Comparison of ENCODE assay signal across 16 cellular contexts in genomic region chr6:31877651-31878161, GRCh38. TPM values are rescaled to one million over a fixed set of nuclear protein-coding genes. Genes with fewer than 3 reads are reported as not detected.
DNase-seq lines count a peak whose midpoint lies in the region; ATAC-seq and TF ChIP-seq lines count a peak whose summit lies in the region.
"Had no signal": no experiment of that assay in that cellular context is flagged by ENCODE, and none has a peak within 500 bp of the region (broad histone marks: within the 10 kb centered on the region; RNA-seq: fewer than 3 reads in every experiment).

No MANE protein-coding gene starts in this region.

- TF ChIP-seq CTCF in heart left ventricle (IDR thresholded peaks at IDR 0.05) (no peak), adrenal gland (IDR thresholded peaks at IDR 0.05) (no peak), uterus (IDR thresholded peaks at IDR 0.05) (no peak)

- H3K36me3 Mint-ChIP-seq in activated T-helper 1 cell treated with anti-CD3 and anti-CD28 coated beads, Interleukin-12 subunit alpha, Interleukin-12 subunit beta, Interleukin-2, Interleukin-4 antibody, amounts not matched to agents 30 ng/mL and 10 ng/mL and 1 ng/mL, durations not matched to agents 14 hours and 24 hours and 36 hours (ENCODE audit: low read depth): peaks cover 7% of the 10 kb centered on the region

- no peaks in the 10 kb centered on the region for H3K9me3 Mint-ChIP-seq in activated T-helper 1 cell treated with anti-CD3 and anti-CD28 coated beads, Interleukin-12 subunit alpha, Interleukin-12 subunit beta, Interleukin-2, Interleukin-4 antibody, amounts not matched to agents 30 ng/mL and 10 ng/mL and 1 ng/mL, durations not matched to agents 14 hours and 24 hours and 36 hours
- H3K9me3 Mint-ChIP-seq: HFFc6, immature natural killer cell, natural killer cell had no signal

- no peak overlapping the region for H3K4me3 Mint-ChIP-seq in activated T-helper 1 cell treated with anti-CD3 and anti-CD28 coated beads, Interleukin-12 subunit alpha, Interleukin-12 subunit beta, Interleukin-2, Interleukin-4 antibody, amounts not matched to agents 30 ng/mL and 10 ng/mL and 1 ng/mL, durations not matched to agents 14 hours and 24 hours and 36 hours
- H3K4me3 Mint-ChIP-seq: activated naive CD8-positive, alpha-beta T cell; HFFc6; immature natural killer cell; natural killer cell had no signal

- H3K4me1 ChIP-seq in heart left ventricle (no peaks in the 10 kb centered on the region), adrenal gland (replicated peaks in 1 of 2) (peaks cover 6 to 10% of the 10 kb centered on the region in 2 donors), mucosa of rectum (ENCODE audit: control insufficient read depth in 2 of 2, insufficient read depth in 2 of 2, low read length in 2 of 2) (peaks cover 31 to 46% of the 10 kb centered on the region in 2 donors), uterus (no peaks in the 10 kb centered on the region)

- H3K36me3 ChIP-seq in heart left ventricle (peaks cover 0 to 36% (median 30%) of the 10 kb centered on the region in 9 donors), adrenal gland (replicated peaks in 1 of 2) (peaks cover 0 to 33% of the 10 kb centered on the region in 2 donors), mucosa of rectum (ENCODE audit: control insufficient read depth in 2 of 2, insufficient read depth in 2 of 2, low read length in 2 of 2) (peaks cover 41 to 42% of the 10 kb centered on the region in 2 donors), uterus (no peaks in the 10 kb centered on the region)

- H3K9me3 ChIP-seq in heart left ventricle: no peaks in the 10 kb centered on the region
- H3K9me3 ChIP-seq in adrenal gland (replicated peaks in 1 of 3): no peaks in the 10 kb centered on the region
- H3K9me3 ChIP-seq in mucosa of rectum (ENCODE audit: control insufficient read depth in 2 of 2, low read length in 2 of 2): no peaks in the 10 kb centered on the region
- H3K9me3 ChIP-seq in uterus: no peaks in the 10 kb centered on the region

- no peaks in the 10 kb centered on the region for H3K27me3 ChIP-seq in heart left ventricle
- H3K27me3 ChIP-seq in adrenal gland: no peaks in the 10 kb centered on the region
- H3K27me3 ChIP-seq in mucosa of rectum (ENCODE audit: control insufficient read depth in 2 of 2, insufficient read depth in 2 of 2, low read length in 2 of 2): no peaks in the 10 kb centered on the region
- no peaks in the 10 kb centered on the region for H3K27me3 ChIP-seq in uterus

- H3K27ac Mint-ChIP-seq in activated T-helper 1 cell treated with anti-CD3 and anti-CD28 coated beads, Interleukin-12 subunit alpha, Interleukin-12 subunit beta, Interleukin-2, Interleukin-4 antibody, amounts not matched to agents 30 ng/mL and 10 ng/mL and 1 ng/mL, durations not matched to agents 14 hours and 24 hours and 36 hours: no peak overlapping the region
- H3K27ac Mint-ChIP-seq: activated naive CD8-positive, alpha-beta T cell; HFFc6; immature natural killer cell had no signal

- H3K9ac ChIP-seq in mucosa of rectum (ENCODE audit: low read depth in 1 of 2, low read length in 2 of 2): peak overlapping the region; percentile 94 to 96
- H3K9ac ChIP-seq: KMS-11 had no signal

- 61 to 83% (median 71%) methylated on average over 5 to 10 of the region's 10 CpGs for WGBS in heart left ventricle, 4 donors
- WGBS in adrenal gland, 4 donors: 64 to 70% (median 66%) methylated on average over 8 to 10 of the region's 10 CpGs; no CpG with 5 or more reads in 1 of the 4 donors

- H3K4me3 ChIP-seq in heart left ventricle: no peak overlapping the region
- no peak overlapping the region for H3K4me3 ChIP-seq in adrenal gland
- H3K4me3 ChIP-seq in mucosa of rectum (ENCODE audit: low read length in 2 of 2): peak overlapping the region; percentile 85 to 89
- no peak overlapping the region for H3K4me3 ChIP-seq in uterus

- DNase-seq in heart left ventricle (no peak), cardiac septum (ENCODE audit: low spot score) (no peak), adrenal gland (peak in 2 of 7 donors; percentile 46 to 57), uterus (no peak)
- DNase-seq in activated T-helper 1 cell treated with anti-CD3 and anti-CD28 coated beads, Interleukin-12 subunit alpha, Interleukin-12 subunit beta, Interleukin-2, Interleukin-4 antibody, amounts not matched to agents 30 ng/mL and 10 ng/mL and 1 ng/mL, durations not matched to agents 14 hours and 24 hours and 36 hours (ENCODE audit: low spot score): no peak
- DNase-seq: HFFc6, immature natural killer cell, natural killer cell, NCI-H2081 treated with DMSO at 0.1 percent for 48 hours had no signal

- no peaks in the 10 kb centered on the region for H3K27me3 Mint-ChIP-seq in activated T-helper 1 cell treated with anti-CD3 and anti-CD28 coated beads, Interleukin-12 subunit alpha, Interleukin-12 subunit beta, Interleukin-2, Interleukin-4 antibody, amounts not matched to agents 30 ng/mL and 10 ng/mL and 1 ng/mL, durations not matched to agents 14 hours and 24 hours and 36 hours (ENCODE audit: insufficient read depth)
- H3K27me3 Mint-ChIP-seq: activated naive CD8-positive, alpha-beta T cell had no signal

- H3K27ac ChIP-seq in heart left ventricle (no peak overlapping the region), adrenal gland (peak overlapping the region in 3 of 5 donors; percentile 44 to 83 (median 64)), mucosa of rectum (ENCODE audit: low read depth in 2 of 2, low read length in 2 of 2) (peak overlapping the region; percentile 98 to 99), uterus (peak overlapping the region; percentile 52 to 63)
- H3K27ac ChIP-seq: KMS-11 had no signal

- ATAC-seq in heart left ventricle (peak in 3 of 4 donors; percentile 14 to 38 (median 37)), HG03135 (IDR thresholded peaks at IDR 0.05; ENCODE audit: unreplicated experiment) (no peak), HG02885 (IDR thresholded peaks at IDR 0.05; ENCODE audit: poor library complexity, unreplicated experiment) (no peak)
- ATAC-seq: natural killer cell had no signal

- intact Hi-C loops in heart left ventricle (cut with DNase I) (loop anchor here in 1 of 10 donors (5.0 kb wide), 1 partner anchor 200 kb away; no protein-coding TSS in a partner anchor), cardiac septum (cut with DNase I) (no loop called here), adrenal gland (cut with DNase I) (no loop called here), uterus (cut with DNase I; ENCODE audit: low total_unique reads) (no loop called here)
- intact Hi-C loops in activated T-helper 1 cell treated with anti-CD3 and anti-CD28 coated beads, Interleukin-12 subunit alpha, Interleukin-12 subunit beta, Interleukin-2, Interleukin-4 antibody, amounts not matched to agents 30 ng/mL and 10 ng/mL and 1 ng/mL, durations not matched to agents 14 hours and 24 hours and 36 hours (cut with micrococcal nuclease): no loop called here

- no peak for TF ChIP-seq POLR2A in heart left ventricle (IDR thresholded peaks at IDR 0.05)
- TF ChIP-seq POLR2A in adrenal gland (IDR thresholded peaks at IDR 0.05): no peak
- TF ChIP-seq POLR2A in uterus (IDR thresholded peaks at IDR 0.05): peak in 1 of 2 donors; percentile 41

- peaks cover 4% of the 10 kb centered on the region for H3K4me1 Mint-ChIP-seq in activated T-helper 1 cell treated with anti-CD3 and anti-CD28 coated beads, Interleukin-12 subunit alpha, Interleukin-12 subunit beta, Interleukin-2, Interleukin-4 antibody, amounts not matched to agents 30 ng/mL and 10 ng/mL and 1 ng/mL, durations not matched to agents 14 hours and 24 hours and 36 hours (ENCODE audit: low read depth)
- H3K4me1 Mint-ChIP-seq: immature natural killer cell had no signal

RNA-seq across cellular contexts. Expression of gene SLC44A4, which starts 1.1 kb away (rescaled TPM):
- total RNA-seq in heart left ventricle (not detected), cardiac septum (not detected), adrenal gland (10 to 100 TPM in 7 of 8 donors, 1 to 10 TPM in 1; 9.1 to 30.1 (median 16.6) TPM), uterus (10 to 100 TPM in 1 of 4 donors, 1 to 10 TPM in 3; 5.0 to 46.1 (median 5.8) TPM)
- polyA plus RNA-seq in heart left ventricle (under 1 TPM in 1 of 2 donors, not detected in 1; 0.07 TPM), adrenal gland (1 to 10 TPM; 4.7 to 7.7 (median 5.1) TPM)
- 0.12 TPM in 1 of 2 replicates, not detected in the other for total RNA-seq in activated T-helper 1 cell treated with anti-CD3 and anti-CD28 coated beads, Interleukin-12 subunit alpha, Interleukin-12 subunit beta, Interleukin-2, Interleukin-4 antibody, amounts not matched to agents 30 ng/mL and 10 ng/mL and 1 ng/mL, durations not matched to agents 14 hours and 24 hours and 36 hours
- total RNA-seq: fibroblast of villous mesenchyme, RPMI7951 had no signal
- polyA plus RNA-seq: immature natural killer cell had no signal

RNA-seq across cellular contexts. Expression of gene NEU1, which starts 15.1 kb away (rescaled TPM):
- 10 to 100 TPM; 18.7 to 39.5 (median 27.6) TPM for total RNA-seq in heart left ventricle
- 10 to 100 TPM; 19.1 to 63.1 TPM for polyA plus RNA-seq in heart left ventricle
- 19.4 TPM for total RNA-seq in cardiac septum
- total RNA-seq in adrenal gland: 100 to 1,000 TPM; 101 to 178 (median 118) TPM
- 10 to 100 TPM; 57.8 to 94.7 (median 85.9) TPM for polyA plus RNA-seq in adrenal gland
- total RNA-seq in uterus: 10 to 100 TPM; 20.5 to 28.4 (median 23.4) TPM
- total RNA-seq in activated T-helper 1 cell treated with anti-CD3 and anti-CD28 coated beads, Interleukin-12 subunit alpha, Interleukin-12 subunit beta, Interleukin-2, Interleukin-4 antibody, amounts not matched to agents 30 ng/mL and 10 ng/mL and 1 ng/mL, durations not matched to agents 14 hours and 24 hours and 36 hours: 22.1 and 24.3 TPM in 2 replicates

RNA-seq across cellular contexts. Expression of gene EHMT2, which starts 19.8 kb away (rescaled TPM):
- total RNA-seq in heart left ventricle: 10 to 100 TPM in 8 of 9 donors, 1 to 10 TPM in 1; 9.0 to 22.1 (median 14.8) TPM
- polyA plus RNA-seq in heart left ventricle: 10 to 100 TPM; 12.9 to 15.2 TPM
- total RNA-seq in cardiac septum: 14.5 TPM
- 10 to 100 TPM; 25.1 to 67.6 (median 49.9) TPM for total RNA-seq in adrenal gland
- polyA plus RNA-seq in adrenal gland: 100 to 1,000 TPM in 1 of 3 donors, 10 to 100 TPM in 2; 16.8 to 107 (median 59.4) TPM
- total RNA-seq in uterus: 10 to 100 TPM; 13.8 to 72.4 (median 66.2) TPM
- total RNA-seq in activated T-helper 1 cell treated with anti-CD3 and anti-CD28 coated beads, Interleukin-12 subunit alpha, Interleukin-12 subunit beta, Interleukin-2, Interleukin-4 antibody, amounts not matched to agents 30 ng/mL and 10 ng/mL and 1 ng/mL, durations not matched to agents 14 hours and 24 hours and 36 hours: 75.9 and 80.4 TPM in 2 replicates

RNA-seq across cellular contexts. Expression of gene ZBTB12, which starts 24.2 kb away (rescaled TPM):
- 1 to 10 TPM in 8 of 9 donors, under 1 TPM in 1; 0.99 to 4.3 (median 2.3) TPM for total RNA-seq in heart left ventricle
- 1 to 10 TPM; 2.2 to 2.8 TPM for polyA plus RNA-seq in heart left ventricle
- 5.2 TPM for total RNA-seq in cardiac septum
- total RNA-seq in adrenal gland: 10 to 100 TPM in 1 of 8 donors, 1 to 10 TPM in 5, under 1 TPM in 2; 0.69 to 14.5 (median 2.5) TPM
- 1 to 10 TPM; 1.7 to 4.8 (median 2.6) TPM for polyA plus RNA-seq in adrenal gland
- 10 to 100 TPM in 2 of 4 donors, 1 to 10 TPM in 1, not detected in 1; 2.4 to 15.3 (median 11.0) TPM for total RNA-seq in uterus
- total RNA-seq in activated T-helper 1 cell treated with anti-CD3 and anti-CD28 coated beads, Interleukin-12 subunit alpha, Interleukin-12 subunit beta, Interleukin-2, Interleukin-4 antibody, amounts not matched to agents 30 ng/mL and 10 ng/mL and 1 ng/mL, durations not matched to agents 14 hours and 24 hours and 36 hours: 4.6 and 5.1 TPM in 2 replicates
- polyA plus RNA-seq: immature natural killer cell had no signal

RNA-seq across cellular contexts. Expression of gene C2, which starts 49.8 kb away (rescaled TPM):
- total RNA-seq in heart left ventricle (100 to 1,000 TPM in 1 of 9 donors, 10 to 100 TPM in 1, 1 to 10 TPM in 6, under 1 TPM in 1; 0.69 to 103 (median 5.3) TPM), cardiac septum (5.1 TPM), adrenal gland (100 to 1,000 TPM in 1 of 8 donors, 10 to 100 TPM in 7; 17.3 to 107 (median 46.2) TPM), uterus (10 to 100 TPM in 1 of 4 donors, 1 to 10 TPM in 3; 4.1 to 24.8 (median 4.6) TPM)
- polyA plus RNA-seq in heart left ventricle (1 to 10 TPM; 1.0 to 1.3 TPM), adrenal gland (10 to 100 TPM; 13.3 to 25.0 (median 19.0) TPM)
- 0.88 and 1.6 TPM in 2 replicates for total RNA-seq in activated T-helper 1 cell treated with anti-CD3 and anti-CD28 coated beads, Interleukin-12 subunit alpha, Interleukin-12 subunit beta, Interleukin-2, Interleukin-4 antibody, amounts not matched to agents 30 ng/mL and 10 ng/mL and 1 ng/mL, durations not matched to agents 14 hours and 24 hours and 36 hours
- total RNA-seq: RPMI7951 had no signal

Comparison
In these comparisons a context has a peak if more than half of its experiments do, and no peak if none do; other contexts are left out.
1. ATAC-seq: peak in heart left ventricle (3 of 4); none in HG03135 (single experiment) and HG02885 (single experiment).
2. H3K27ac ChIP-seq: peak in adrenal gland (3 of 5), mucosa of rectum (2 of 2) and uterus (2 of 2); none in heart left ventricle (0 of 12).
3. H3K4me3 ChIP-seq: peak in mucosa of rectum (2 of 2); none in heart left ventricle (0 of 12), adrenal gland (0 of 4) and uterus (0 of 2).